ENCODE assay signal across 1 cellular context in the genomic region with DNA sequence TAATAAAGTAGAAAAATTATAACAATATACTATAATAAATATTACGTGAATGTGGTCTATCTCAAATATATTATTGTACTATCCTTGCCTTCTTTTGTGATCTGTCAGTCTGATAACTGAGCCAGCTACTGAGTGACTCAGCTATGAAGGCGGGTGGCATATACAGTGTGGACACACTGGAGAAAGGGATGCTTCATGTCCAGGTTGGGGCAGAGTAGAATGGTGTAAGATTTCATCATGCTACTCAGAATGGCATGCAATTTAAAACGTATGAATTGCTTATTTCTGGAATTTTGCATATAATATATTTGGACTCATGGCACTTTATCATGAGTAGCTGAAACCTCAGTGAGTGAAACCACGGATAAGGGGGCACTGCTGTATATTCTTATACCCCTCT.
TF ChIP-seq lines count a peak whose summit lies in the region.

No MANE protein-coding gene starts in this region.

TF ChIP-seq in SK-N-SH treated with all-trans-retinoic acid at 6 μM for 48 hours, 23 proteins besides CTCF, POLR2A, EP300 and RAD21 (continued from another document):
- TF ChIP-seq, protein P1, sequence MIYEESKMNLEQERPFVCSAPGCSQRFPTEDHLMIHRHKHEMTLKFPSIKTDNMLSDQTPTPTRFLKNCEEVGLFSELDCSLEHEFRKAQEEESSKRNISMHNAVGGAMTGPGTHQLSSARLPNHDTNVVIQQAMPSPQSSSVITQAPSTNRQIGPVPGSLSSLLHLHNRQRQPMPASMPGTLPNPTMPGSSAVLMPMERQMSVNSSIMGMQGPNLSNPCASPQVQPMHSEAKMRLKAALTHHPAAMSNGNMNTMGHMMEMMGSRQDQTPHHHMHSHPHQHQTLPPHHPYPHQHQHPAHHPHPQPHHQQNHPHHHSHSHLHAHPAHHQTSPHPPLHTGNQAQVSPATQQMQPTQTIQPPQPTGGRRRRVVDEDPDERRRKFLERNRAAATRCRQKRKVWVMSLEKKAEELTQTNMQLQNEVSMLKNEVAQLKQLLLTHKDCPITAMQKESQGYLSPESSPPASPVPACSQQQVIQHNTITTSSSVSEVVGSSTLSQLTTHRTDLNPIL (CRISPR knock-in tag; IDR thresholded peaks at IDR 0.05; ENCODE audit: low read depth) = no peak
- no peak for TF ChIP-seq RARB (CRISPR knock-in tag; IDR thresholded peaks at IDR 0.05)
- TF ChIP-seq BACH2 (CRISPR knock-in tag; IDR thresholded peaks at IDR 0.05; ENCODE audit: borderline replicate concordance) = no peak
- TF ChIP-seq, protein P2, sequence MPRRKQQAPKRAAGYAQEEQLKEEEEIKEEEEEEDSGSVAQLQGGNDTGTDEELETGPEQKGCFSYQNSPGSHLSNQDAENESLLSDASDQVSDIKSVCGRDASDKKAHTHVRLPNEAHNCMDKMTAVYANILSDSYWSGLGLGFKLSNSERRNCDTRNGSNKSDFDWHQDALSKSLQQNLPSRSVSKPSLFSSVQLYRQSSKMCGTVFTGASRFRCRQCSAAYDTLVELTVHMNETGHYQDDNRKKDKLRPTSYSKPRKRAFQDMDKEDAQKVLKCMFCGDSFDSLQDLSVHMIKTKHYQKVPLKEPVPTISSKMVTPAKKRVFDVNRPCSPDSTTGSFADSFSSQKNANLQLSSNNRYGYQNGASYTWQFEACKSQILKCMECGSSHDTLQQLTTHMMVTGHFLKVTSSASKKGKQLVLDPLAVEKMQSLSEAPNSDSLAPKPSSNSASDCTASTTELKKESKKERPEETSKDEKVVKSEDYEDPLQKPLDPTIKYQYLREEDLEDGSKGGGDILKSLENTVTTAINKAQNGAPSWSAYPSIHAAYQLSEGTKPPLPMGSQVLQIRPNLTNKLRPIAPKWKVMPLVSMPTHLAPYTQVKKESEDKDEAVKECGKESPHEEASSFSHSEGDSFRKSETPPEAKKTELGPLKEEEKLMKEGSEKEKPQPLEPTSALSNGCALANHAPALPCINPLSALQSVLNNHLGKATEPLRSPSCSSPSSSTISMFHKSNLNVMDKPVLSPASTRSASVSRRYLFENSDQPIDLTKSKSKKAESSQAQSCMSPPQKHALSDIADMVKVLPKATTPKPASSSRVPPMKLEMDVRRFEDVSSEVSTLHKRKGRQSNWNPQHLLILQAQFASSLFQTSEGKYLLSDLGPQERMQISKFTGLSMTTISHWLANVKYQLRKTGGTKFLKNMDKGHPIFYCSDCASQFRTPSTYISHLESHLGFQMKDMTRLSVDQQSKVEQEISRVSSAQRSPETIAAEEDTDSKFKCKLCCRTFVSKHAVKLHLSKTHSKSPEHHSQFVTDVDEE (CRISPR knock-in tag; IDR thresholded peaks at IDR 0.05) = no peak
